1 cellular context compared by ENCODE assay signal in the genomic region with DNA sequence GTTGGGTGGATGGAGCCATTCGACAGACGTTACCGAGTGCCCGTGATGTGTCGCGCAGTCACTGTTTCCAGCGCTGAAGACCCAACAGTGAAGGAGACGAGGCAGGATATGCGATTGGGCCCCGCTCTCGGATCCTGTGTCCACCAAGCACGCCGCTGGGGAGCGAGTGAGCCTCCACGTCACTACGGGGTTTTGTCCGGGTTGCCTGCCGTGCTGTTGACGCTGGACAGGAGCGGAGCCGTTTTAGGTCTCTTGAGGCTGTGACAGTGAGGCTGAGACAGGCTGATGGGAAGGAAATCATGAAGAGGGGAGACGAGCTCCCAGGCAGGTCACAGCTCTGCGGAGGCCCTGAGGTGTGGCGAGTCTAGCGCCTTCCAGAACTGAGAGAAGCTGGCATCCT.
TF ChIP-seq lines count a peak whose summit lies in the region.

No MANE protein-coding gene starts in this region.

TF ChIP-seq in HepG2, 621 proteins besides CTCF, POLR2A, EP300 and RAD21 (continued from another document):
- TF ChIP-seq, protein P1, sequence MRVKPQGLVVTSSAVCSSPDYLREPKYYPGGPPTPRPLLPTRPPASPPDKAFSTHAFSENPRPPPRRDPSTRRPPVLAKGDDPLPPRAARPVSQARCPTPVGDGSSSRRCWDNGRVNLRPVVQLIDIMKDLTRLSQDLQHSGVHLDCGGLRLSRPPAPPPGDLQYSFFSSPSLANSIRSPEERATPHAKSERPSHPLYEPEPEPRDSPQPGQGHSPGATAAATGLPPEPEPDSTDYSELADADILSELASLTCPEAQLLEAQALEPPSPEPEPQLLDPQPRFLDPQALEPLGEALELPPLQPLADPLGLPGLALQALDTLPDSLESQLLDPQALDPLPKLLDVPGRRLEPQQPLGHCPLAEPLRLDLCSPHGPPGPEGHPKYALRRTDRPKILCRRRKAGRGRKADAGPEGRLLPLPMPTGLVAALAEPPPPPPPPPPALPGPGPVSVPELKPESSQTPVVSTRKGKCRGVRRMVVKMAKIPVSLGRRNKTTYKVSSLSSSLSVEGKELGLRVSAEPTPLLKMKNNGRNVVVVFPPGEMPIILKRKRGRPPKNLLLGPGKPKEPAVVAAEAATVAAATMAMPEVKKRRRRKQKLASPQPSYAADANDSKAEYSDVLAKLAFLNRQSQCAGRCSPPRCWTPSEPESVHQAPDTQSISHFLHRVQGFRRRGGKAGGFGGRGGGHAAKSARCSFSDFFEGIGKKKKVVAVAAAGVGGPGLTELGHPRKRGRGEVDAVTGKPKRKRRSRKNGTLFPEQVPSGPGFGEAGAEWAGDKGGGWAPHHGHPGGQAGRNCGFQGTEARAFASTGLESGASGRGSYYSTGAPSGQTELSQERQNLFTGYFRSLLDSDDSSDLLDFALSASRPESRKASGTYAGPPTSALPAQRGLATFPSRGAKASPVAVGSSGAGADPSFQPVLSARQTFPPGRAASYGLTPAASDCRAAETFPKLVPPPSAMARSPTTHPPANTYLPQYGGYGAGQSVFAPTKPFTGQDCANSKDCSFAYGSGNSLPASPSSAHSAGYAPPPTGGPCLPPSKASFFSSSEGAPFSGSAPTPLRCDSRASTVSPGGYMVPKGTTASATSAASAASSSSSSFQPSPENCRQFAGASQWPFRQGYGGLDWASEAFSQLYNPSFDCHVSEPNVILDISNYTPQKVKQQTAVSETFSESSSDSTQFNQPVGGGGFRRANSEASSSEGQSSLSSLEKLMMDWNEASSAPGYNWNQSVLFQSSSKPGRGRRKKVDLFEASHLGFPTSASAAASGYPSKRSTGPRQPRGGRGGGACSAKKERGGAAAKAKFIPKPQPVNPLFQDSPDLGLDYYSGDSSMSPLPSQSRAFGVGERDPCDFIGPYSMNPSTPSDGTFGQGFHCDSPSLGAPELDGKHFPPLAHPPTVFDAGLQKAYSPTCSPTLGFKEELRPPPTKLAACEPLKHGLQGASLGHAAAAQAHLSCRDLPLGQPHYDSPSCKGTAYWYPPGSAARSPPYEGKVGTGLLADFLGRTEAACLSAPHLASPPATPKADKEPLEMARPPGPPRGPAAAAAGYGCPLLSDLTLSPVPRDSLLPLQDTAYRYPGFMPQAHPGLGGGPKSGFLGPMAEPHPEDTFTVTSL (CRISPR knock-in tag; IDR thresholded peaks at IDR 0.05; ENCODE audit: borderline replicate concordance): no peak
- TF ChIP-seq MXD4 (CRISPR knock-in tag; IDR thresholded peaks at IDR 0.05): no peak
- TF ChIP-seq GABPA (IDR thresholded peaks at IDR 0.05; ENCODE audit: low read depth, low read length): no peak
- TF ChIP-seq GABPA (CRISPR knock-in tag; IDR thresholded peaks at IDR 0.05; ENCODE audit: low read depth): no peak
- TF ChIP-seq ZNF207 (IDR thresholded peaks at IDR 0.05; ENCODE audit: borderline replicate concordance): no peak
- no peak for TF ChIP-seq ZBTB21 (CRISPR knock-in tag; IDR thresholded peaks at IDR 0.05)
- TF ChIP-seq, protein P2, sequence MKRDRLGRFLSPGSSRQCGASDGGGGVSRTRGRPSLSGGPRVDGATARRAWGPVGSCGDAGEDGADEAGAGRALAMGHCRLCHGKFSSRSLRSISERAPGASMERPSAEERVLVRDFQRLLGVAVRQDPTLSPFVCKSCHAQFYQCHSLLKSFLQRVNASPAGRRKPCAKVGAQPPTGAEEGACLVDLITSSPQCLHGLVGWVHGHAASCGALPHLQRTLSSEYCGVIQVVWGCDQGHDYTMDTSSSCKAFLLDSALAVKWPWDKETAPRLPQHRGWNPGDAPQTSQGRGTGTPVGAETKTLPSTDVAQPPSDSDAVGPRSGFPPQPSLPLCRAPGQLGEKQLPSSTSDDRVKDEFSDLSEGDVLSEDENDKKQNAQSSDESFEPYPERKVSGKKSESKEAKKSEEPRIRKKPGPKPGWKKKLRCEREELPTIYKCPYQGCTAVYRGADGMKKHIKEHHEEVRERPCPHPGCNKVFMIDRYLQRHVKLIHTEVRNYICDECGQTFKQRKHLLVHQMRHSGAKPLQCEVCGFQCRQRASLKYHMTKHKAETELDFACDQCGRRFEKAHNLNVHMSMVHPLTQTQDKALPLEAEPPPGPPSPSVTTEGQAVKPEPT (CRISPR knock-in tag; IDR thresholded peaks at IDR 0.05; ENCODE audit: low read depth): no peak
